Comparison of ENCODE assay signal across 8 cellular contexts in genomic region chr2:229715895-229716507, GRCh38. TPM values are rescaled to one million over a fixed set of nuclear protein-coding genes. Genes with fewer than 3 reads are reported as not detected.
DNase-seq lines count a peak whose midpoint lies in the region; ATAC-seq and TF ChIP-seq lines count a peak whose summit lies in the region.

No MANE protein-coding gene starts in this region.

- peak; percentile 42 for DNase-seq in Daoy (ENCODE audit: low read depth)
- DNase-seq in M059J (ENCODE audit: low read depth): peak; percentile 53
- peak; percentile 74 to 75 for DNase-seq in SHP77 (lab: John Stamatoyannopoulos, UW)
- peak in 7 of 10 donors; percentile 45 to 69 (median 60) for DNase-seq in dorsolateral prefrontal cortex
- peak; percentile 9 for DNase-seq in occipital lobe (lab: John Stamatoyannopoulos, UW)
- no peak for DNase-seq in AG08396 (ENCODE audit: low spot score)
- DNase-seq in right cardiac atrium: no peak

- intact Hi-C loops in dorsolateral prefrontal cortex (cut with DNase I) (loop anchor here (2.0 to 10.0 kb wide), 5 partner anchors 129 to 581 kb away; partner anchors contain the start of gene PID1 (in 1 of the 2)), right cardiac atrium (cut with DNase I) (loop anchor here in 2 of 4 donors (5.0 to 10.0 kb wide), 3 partner anchors 131 to 284 kb away; no protein-coding TSS in a partner anchor)

- H3K9me3 ChIP-seq in right cardiac atrium (ENCODE audit: control insufficient read depth, low read length): no peaks in the 10 kb centered on the region

- ATAC-seq in right cardiac atrium (no peak), HG02852 (IDR thresholded peaks at IDR 0.05; ENCODE audit: unreplicated experiment) (no peak)

- peak overlapping the region in 49 of 59 donors; percentile 1 to 92 (median 81) for H3K4me3 ChIP-seq in dorsolateral prefrontal cortex
- H3K4me3 ChIP-seq in right cardiac atrium (ENCODE audit: low read length): no peak overlapping the region

- H3K27ac ChIP-seq in dorsolateral prefrontal cortex (peak overlapping the region in 14 of 59 donors; percentile 52 to 92 (median 86)), right cardiac atrium (ENCODE audit: low read length) (no peak overlapping the region)

- peak; percentile 33 to 81 (median 71) for TF ChIP-seq CTCF in dorsolateral prefrontal cortex (IDR thresholded peaks at IDR 0.05 in 54 of 56, conservative IDR thresholded peaks at IDR 0.05 in 2 of 56; ENCODE audit: low read depth in 1 of 56, partially characterized antibody in 56 of 56)

- H3K27me3 ChIP-seq in dorsolateral prefrontal cortex (peaks cover 0 to 21% (median 0%) of the 10 kb centered on the region in 45 donors), right cardiac atrium (ENCODE audit: control insufficient read depth, insufficient read depth) (no peaks in the 10 kb centered on the region)

- no peaks in the 10 kb centered on the region for H3K4me1 ChIP-seq in right cardiac atrium (ENCODE audit: control insufficient read depth, insufficient read depth, low read length)

- WGBS in right cardiac atrium: 12% methylated on average over 4 of the region's 4 CpGs

RNA-seq across cellular contexts. Expression of gene DNER, which starts 1.6 kb away (rescaled TPM):
- total RNA-seq in Daoy (2014; rRNA removed; shearing (Covaris generic)): 7.1 and 14.3 TPM in 2 replicates
- 13.9 and 21.5 TPM in 2 replicates for total RNA-seq in M059J (2014; rRNA removed; shearing (Covaris generic))
- total RNA-seq in dorsolateral prefrontal cortex: 100 to 1,000 TPM in 84 of 120 experiments, 10 to 100 TPM in 36; 64.8 to 277 (median 109) TPM
- 86.7 TPM for total RNA-seq in occipital lobe
- total RNA-seq in right cardiac atrium: 10 to 100 TPM; 19.9 to 41.1 (median 32.8) TPM
- polyA plus RNA-seq in right cardiac atrium: 13.6 TPM

Comparison
In these comparisons a context has a peak if more than half of its experiments do, and no peak if none do; other contexts are left out.
1. DNase-seq: peak in Daoy (single experiment), M059J (single experiment), SHP77 (2 of 2), dorsolateral prefrontal cortex (7 of 10) and occipital lobe (single experiment); none in AG08396 (single experiment) and right cardiac atrium (0 of 3).